ENCODE assay signal across 8 cellular contexts in genomic region chr6:2848851-2849250, GRCh38. TPM values are rescaled to one million over a fixed set of nuclear protein-coding genes. Genes with fewer than 3 reads are reported as not detected.
DNase-seq lines count a peak whose midpoint lies in the region; ATAC-seq and TF ChIP-seq lines count a peak whose summit lies in the region.

No MANE protein-coding gene starts in this region.

- DNase-seq in T-cell = peak in 32 of 34 experiments; percentile 51 to 86 (median 69)
- peak; percentile 44 to 59 for DNase-seq in stimulated activated CD4-positive, alpha-beta T cell treated with anti-CD3 and anti-CD28 coated beads, Interleukin-1b, Interleukin-23, amount 100 ng/mL, for 4 hours (ENCODE audit: low read depth in 2 of 2)
- DNase-seq in tibial nerve (ENCODE audit: low spot score in 2 of 2) = no peak
- DNase-seq in NCI-H146 (lab: John Stamatoyannopoulos, UW) = no peak
- DNase-seq in Ammon's horn (ENCODE audit: low spot score) = no peak
- DNase-seq in HAP-1 (ENCODE audit: low spot score in 2 of 2) = no peak

- 85 to 86% methylated on average over 10 of the region's 10 CpGs for WGBS in tibial nerve, 2 donors

- H3K4me1 ChIP-seq in tibial nerve (peaks cover 0 to 24% (median 6%) of the 10 kb centered on the region in 4 donors), HAP-1 (peaks cover 8% of the 10 kb centered on the region)

- no peak for TF ChIP-seq EP300 in tibial nerve (IDR thresholded peaks at IDR 0.05)

- H3K27me3 ChIP-seq in tibial nerve (no peaks in the 10 kb centered on the region), HAP-1 (ENCODE audit: low read depth) (no peaks in the 10 kb centered on the region)

- H3K4me3 Mint-ChIP-seq in T-cell = peak overlapping the region in 2 of 3 donors; percentile 44 to 48
- H3K4me3 Mint-ChIP-seq in activated naive CD8-positive, alpha-beta T cell = peak overlapping the region; percentile 69

- CTCF ChIA-PET in T-cell (lab: Charles Lee) = interaction anchor here in 1 of 2 donors (0.5 to 1.3 kb wide), 15 partner anchors 8 to 142 kb away, joined by 3 to 7 read pairs (median 3); no protein-coding TSS in a partner anchor

- peaks cover 0 to 5% (median 0%) of the 10 kb centered on the region in 3 donors for H3K9me3 Mint-ChIP-seq in T-cell
- peaks cover 3% of the 10 kb centered on the region for H3K9me3 Mint-ChIP-seq in activated naive CD8-positive, alpha-beta T cell (ENCODE audit: low read depth)

- TF ChIP-seq CTCF in tibial nerve (IDR thresholded peaks at IDR 0.05) = no peak

- no peak for TF ChIP-seq POLR2A in tibial nerve (IDR thresholded peaks at IDR 0.05)

- no peaks in the 10 kb centered on the region for H3K36me3 ChIP-seq in tibial nerve
- H3K36me3 ChIP-seq in HAP-1 (replicated peaks) = no peaks in the 10 kb centered on the region

- peak overlapping the region; percentile 85 to 89 for H3K27ac Mint-ChIP-seq in T-cell
- peak overlapping the region; percentile 88 for H3K27ac Mint-ChIP-seq in activated naive CD8-positive, alpha-beta T cell

- in situ Hi-C loops in HAP-1 (cut with MboI; ENCODE audit: low sequenced_read_pairs) = no loop called here

- H3K27me3 Mint-ChIP-seq in T-cell = no peaks in the 10 kb centered on the region
- no peaks in the 10 kb centered on the region for H3K27me3 Mint-ChIP-seq in activated naive CD8-positive, alpha-beta T cell

- H3K4me3 ChIP-seq in tibial nerve (no peak overlapping the region), HAP-1 (no peak overlapping the region)

- H3K27ac ChIP-seq in tibial nerve = no peak overlapping the region

- H3K9me3 ChIP-seq in tibial nerve = no peaks in the 10 kb centered on the region
- no peaks in the 10 kb centered on the region for H3K9me3 ChIP-seq in HAP-1

- H3K4me1 Mint-ChIP-seq in T-cell = peaks cover 40 to 46% (median 41%) of the 10 kb centered on the region in 3 donors
- H3K4me1 Mint-ChIP-seq in activated naive CD8-positive, alpha-beta T cell (ENCODE audit: low read depth) = peaks cover 49% of the 10 kb centered on the region

- POLR2A ChIA-PET in T-cell (lab: Charles Lee) = interaction anchor here (0.6 to 2.2 kb wide), 3 partner anchors 10 to 55 kb away, joined by 4 to 9 read pairs (median 5); no protein-coding TSS in a partner anchor

- H3K36me3 Mint-ChIP-seq in T-cell = no peaks in the 10 kb centered on the region
- H3K36me3 Mint-ChIP-seq in activated naive CD8-positive, alpha-beta T cell = no peaks in the 10 kb centered on the region

- ATAC-seq in GM21390 (IDR thresholded peaks at IDR 0.05; ENCODE audit: unreplicated experiment) (peak; percentile 40), T-cell (replicated peaks in 1 of 4) (peak; percentile 85 to 94 (median 92))

RNA-seq across cellular contexts. Expression of gene SERPINB1, which starts 7.2 kb away (rescaled TPM):
- total RNA-seq in T-cell = 10 to 100 TPM; 40.3 to 60.9 (median 50.7) TPM
- 10 to 100 TPM; 21.3 to 29.0 (median 23.1) TPM for total RNA-seq in tibial nerve

RNA-seq across cellular contexts. Expression of gene SERPINB9, which starts 54.3 kb away (rescaled TPM):
- total RNA-seq in T-cell (10 to 100 TPM; 43.2 to 57.2 (median 47.1) TPM), tibial nerve (10 to 100 TPM; 17.1 to 54.4 (median 35.8) TPM)

Comparison
In these comparisons a context has a peak if more than half of its experiments do, and no peak if none do; other contexts are left out.
1. DNase-seq: peak in T-cell (32 of 34) and stimulated activated CD4-positive, alpha-beta T cell treated with anti-CD3 and anti-CD28 coated beads, Interleukin-1b, Interleukin-23, amount 100 ng/mL, for 4 hours (2 of 2); none in tibial nerve (0 of 2), NCI-H146 (single experiment), Ammon's horn (single experiment) and HAP-1 (0 of 2).